12 cellular contexts compared by ENCODE assay signal in genomic region chr17:9370464-9370863, GRCh38.
A peak's percentile ranks its signal among the peaks of the same experiment; 100 is the strongest.
DNase-seq lines count a peak whose midpoint lies in the region; ATAC-seq and TF ChIP-seq lines count a peak whose summit lies in the region.
"Had no signal": no experiment of that assay in that cellular context is flagged by ENCODE, and none has a peak within 500 bp of the region (broad histone marks: within the 10 kb centered on the region; RNA-seq: fewer than 3 reads in every experiment).

No MANE protein-coding gene starts in this region.

- H3K27me3 ChIP-seq in GM23338 (ENCODE audit: insufficient read depth) (no peaks in the 10 kb centered on the region), ovary (no peaks in the 10 kb centered on the region), BE2C (no peaks in the 10 kb centered on the region)
- H3K27me3 ChIP-seq: hepatocyte had no signal

- H3K27ac ChIP-seq in GM23338 (ENCODE audit: low read depth) (no peak overlapping the region), ovary (no peak overlapping the region)
- H3K27ac ChIP-seq: coronary artery, hepatocyte, KMS-11 had no signal

- H3K9me3 ChIP-seq in ovary (no peaks in the 10 kb centered on the region), BE2C (no peaks in the 10 kb centered on the region)

- no peak for TF ChIP-seq EP300 in ovary (IDR thresholded peaks at IDR 0.05)

- intact Hi-C loops in ovary (cut with DNase I) = no loop called here

- DNase-seq in GM23338 (ENCODE audit: low spot score) (no peak), NB4 (ENCODE audit: low read depth) (peak; percentile 49), astrocyte of the hippocampus (ENCODE audit: low read depth, low spot score) (peak; percentile 66), myocyte (ENCODE audit: low read depth) (peak; percentile 54), dermis blood vessel endothelial cell (no peak), ovary (no peak), BE2C (no peak)

- H3K4me3 ChIP-seq in GM23338 (no peak overlapping the region), NB4 (ENCODE audit: low read depth, low read length) (no peak overlapping the region), ovary (no peak overlapping the region), BE2C (ENCODE audit: low read depth, low read length) (no peak overlapping the region)
- H3K4me3 ChIP-seq: coronary artery, hepatocyte had no signal

- H3K4me1 Mint-ChIP-seq in GM23338 = peaks cover 27% of the 10 kb centered on the region

- H4K20me1 ChIP-seq in GM23338 (replicated peaks; ENCODE audit: insufficient read depth) = no peaks in the 10 kb centered on the region

- H2AFZ ChIP-seq in GM23338 = no peak overlapping the region
- H2AFZ ChIP-seq: hepatocyte had no signal

- H3K27ac Mint-ChIP-seq in GM23338 = peak overlapping the region; percentile 32; the same call in 1 of the 2 replicates
- H3K27ac Mint-ChIP-seq: stimulated activated memory B cell treated with anti-CD40 and anti-IgM and Interleukin-4, amounts not matched to agents 10 μg/mL and 1 μg/mL and 100 μg/mL, for 72 hours had no signal

- TF ChIP-seq POLR2A in NB4 (IDR thresholded peaks at IDR 0.05; ENCODE audit: extremely low read depth, insufficient read length) (no peak), ovary (IDR thresholded peaks at IDR 0.05) (no peak)

- no peaks in the 10 kb centered on the region for H3K9me3 Mint-ChIP-seq in GM23338
- H3K9me3 Mint-ChIP-seq: stimulated activated memory B cell treated with anti-CD40 and anti-IgM and Interleukin-4, amounts not matched to agents 10 μg/mL and 1 μg/mL and 100 μg/mL, for 72 hours had no signal

- peaks cover 15% of the 10 kb centered on the region for H3K4me1 ChIP-seq in GM23338 (ENCODE audit: insufficient read depth)
- H3K4me1 ChIP-seq in ovary (ENCODE audit: insufficient read depth) = peaks cover 2% of the 10 kb centered on the region
- no peaks in the 10 kb centered on the region for H3K4me1 ChIP-seq in BE2C

- TF ChIP-seq CTCF in GM23338 (conservative IDR thresholded peaks at IDR 0.05; ENCODE audit: low read depth in 2 of 2) = no peak
- no peak for TF ChIP-seq CTCF in NB4 (IDR thresholded peaks at IDR 0.05; ENCODE audit: low read depth, low read length)
- TF ChIP-seq CTCF in ovary (IDR thresholded peaks at IDR 0.05) = no peak
- TF ChIP-seq CTCF in BE2C (IDR thresholded peaks at IDR 0.05; ENCODE audit: low read depth, low read length) = no peak

- 90 to 93% (median 91%) methylated on average over 6 of the region's 6 CpGs for WGBS in ovary, 3 donors

- peaks cover 3% of the 10 kb centered on the region for H3K27me3 Mint-ChIP-seq in GM23338 (ENCODE audit: insufficient read depth, low read depth, poor library complexity)
- H3K27me3 Mint-ChIP-seq: stimulated activated memory B cell treated with anti-CD40 and anti-IgM and Interleukin-4, amounts not matched to agents 10 μg/mL and 1 μg/mL and 100 μg/mL, for 72 hours had no signal

- H3K79me2 ChIP-seq in GM23338 (replicated peaks; ENCODE audit: insufficient read depth) = no peaks in the 10 kb centered on the region
- H3K79me2 ChIP-seq: hepatocyte had no signal

- H3K36me3 Mint-ChIP-seq in GM23338 (ENCODE audit: low read depth) = no peaks in the 10 kb centered on the region

- H3F3A ChIP-seq in GM23338 (replicated peaks; ENCODE audit: low read depth) = no peaks in the 10 kb centered on the region

- ATAC-seq in GM23338 (no peak; the same call in 2 of the 3 replicates), GM21576 (IDR thresholded peaks at IDR 0.05; ENCODE audit: unreplicated experiment) (no peak)

- H3K4me3 Mint-ChIP-seq in GM23338 = no peak overlapping the region
- H3K4me3 Mint-ChIP-seq: stimulated activated memory B cell treated with anti-CD40 and anti-IgM and Interleukin-4, amounts not matched to agents 10 μg/mL and 1 μg/mL and 100 μg/mL, for 72 hours had no signal

- H3K36me3 ChIP-seq in GM23338 (ENCODE audit: insufficient read depth) (no peaks in the 10 kb centered on the region), ovary (no peaks in the 10 kb centered on the region), BE2C (no peaks in the 10 kb centered on the region)

- peak overlapping the region; percentile 61 for H3K4me2 ChIP-seq in GM23338
- H3K4me2 ChIP-seq: hepatocyte, KMS-11 had no signal

- H3K9me2 ChIP-seq in GM23338 (ENCODE audit: insufficient read depth) = no peaks in the 10 kb centered on the region

TF ChIP-seq in GM23338, 12 proteins besides CTCF, POLR2A, EP300 and RAD21 (continues in another document):
- TF ChIP-seq ZNF462 (CRISPR knock-in tag; IDR thresholded peaks at IDR 0.05) (no peak), ZNF114 (CRISPR knock-in tag; IDR thresholded peaks at IDR 0.05) (no peak), JUNB (IDR thresholded peaks at IDR 0.05; ENCODE audit: unreplicated experiment) (no peak), CREB1 (CRISPR knock-in tag; IDR thresholded peaks at IDR 0.05; ENCODE audit: low read depth) (no peak), EZH2 (IDR thresholded peaks at IDR 0.05; ENCODE audit: low read depth, unreplicated experiment) (no peak), POLR2AphosphoS5 (IDR thresholded peaks at IDR 0.05; ENCODE audit: low read depth) (no peak)

Comparison
In these comparisons a context has a peak if more than half of its experiments do, and no peak if none do; other contexts are left out.
1. DNase-seq: peak in NB4 (single experiment), astrocyte of the hippocampus (single experiment) and myocyte (single experiment); none in GM23338 (single experiment), dermis blood vessel endothelial cell (single experiment), ovary (0 of 5) and BE2C (single experiment).